8 cellular contexts compared by ENCODE assay signal in genomic region chr2:120735750-120736170, GRCh38. TPM values are rescaled to one million over a fixed set of nuclear protein-coding genes. Genes with fewer than 3 reads are reported as not detected.
A peak's percentile ranks its signal among the peaks of the same experiment; 100 is the strongest.
DNase-seq lines count a peak whose midpoint lies in the region; ATAC-seq and TF ChIP-seq lines count a peak whose summit lies in the region.

Gene GLI2 (plus strand): TSS chr2:120735868. CDS start chr2:120797321, 61,453 bp downstream.

- H3K9me3 ChIP-seq in ovary, result no peaks in the 10 kb centered on the region

- intact Hi-C loops in ovary (cut with DNase I), result loop anchor here in 3 of 4 donors (2.0 to 10.0 kb wide), 6 partner anchors 67 to 337 kb away; no protein-coding TSS in a partner anchor

- peak within 1 kb of the TSS; percentile 78 to 97 for H3K27ac ChIP-seq in ovary

- no peaks in the 10 kb centered on the region for H3K36me3 ChIP-seq in ovary

- H3K4me3 ChIP-seq in ovary, result peak within 1 kb of the TSS; percentile 48

- peak; percentile 17 for TF ChIP-seq POLR2A in ovary (IDR thresholded peaks at IDR 0.05)

- peak; percentile 92 for DNase-seq in AG20443 (ENCODE audit: low spot score)
- peak; percentile 85 for DNase-seq in NCI-H2227 (lab: John Stamatoyannopoulos, UW; ENCODE audit: unreplicated experiment)
- peak; percentile 55 to 66 for DNase-seq in activated T-cell treated with anti-CD3 and anti-CD28 coated beads, Interleukin-2, amount 50 U/mL, for 48 hours
- peak; percentile 90 for DNase-seq in glomerular visceral epithelial cell (ENCODE audit: extremely low spot score)
- peak; percentile 81 to 91 (median 85) for DNase-seq in ovary
- DNase-seq in stimulated activated naive CD4-positive, alpha-beta T cell treated with Interleukin-2 at 50 U/mL for 16 hours (lab: John Stamatoyannopoulos, UW), result no peak

- ATAC-seq in GM19043 (IDR thresholded peaks at IDR 0.05; ENCODE audit: low read depth, unreplicated experiment) (peak; percentile 51), GM18861 (IDR thresholded peaks at IDR 0.05; ENCODE audit: unreplicated experiment) (no peak)

- TF ChIP-seq EP300 in ovary (IDR thresholded peaks at IDR 0.05), result no peak

- H3K4me1 ChIP-seq in ovary (ENCODE audit: insufficient read depth), result peaks cover 22% of the 10 kb centered on the region

- 0 to 1% (median 0%) methylated on average over 27 to 59 of the region's 59 CpGs for WGBS in ovary, 3 donors

- H3K27me3 ChIP-seq in ovary, result no peaks in the 10 kb centered on the region

- TF ChIP-seq CTCF in ovary (IDR thresholded peaks at IDR 0.05), result peak; percentile 54 to 72 (median 66)

RNA-seq across cellular contexts. Expression of gene GLI2, which starts in this region (rescaled TPM):
- 10 to 100 TPM in 6 of 7 donors, 1 to 10 TPM in 1; 6.9 to 53.0 (median 38.9) TPM for total RNA-seq in ovary
- polyA plus RNA-seq in ovary, result 10 to 100 TPM in 1 of 2 donors, 1 to 10 TPM in 1; 5.9 to 18.5 TPM
